1 cellular context compared by ENCODE assay signal in the genomic region with DNA sequence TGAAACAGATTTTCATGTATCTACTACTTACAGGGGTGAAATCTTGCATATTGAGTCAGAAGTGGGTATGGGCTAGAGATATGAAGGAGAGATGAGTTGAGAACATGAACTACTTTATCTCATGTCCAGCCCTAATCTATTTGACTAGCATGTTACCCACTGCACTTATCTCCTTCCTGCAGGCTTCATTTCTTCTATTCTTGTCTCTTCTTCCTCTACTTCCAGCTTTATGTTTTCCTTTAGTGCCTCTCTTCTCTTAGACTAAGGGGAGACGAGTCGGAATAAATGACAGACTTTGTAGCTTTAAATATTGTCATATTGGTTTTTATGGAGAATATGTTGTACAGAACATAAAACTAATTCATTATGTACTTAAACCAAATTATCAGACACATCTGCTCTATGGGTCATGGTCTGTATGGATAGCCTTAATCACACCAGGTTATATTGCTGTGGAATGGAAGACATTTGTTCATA.
TF ChIP-seq lines count a peak whose summit lies in the region.

No MANE protein-coding gene starts in this region.

TF ChIP-seq in K562, 482 proteins besides CTCF, POLR2A, EP300 and RAD21 (continued from another document and continues in another):
- TF ChIP-seq, protein P1, sequence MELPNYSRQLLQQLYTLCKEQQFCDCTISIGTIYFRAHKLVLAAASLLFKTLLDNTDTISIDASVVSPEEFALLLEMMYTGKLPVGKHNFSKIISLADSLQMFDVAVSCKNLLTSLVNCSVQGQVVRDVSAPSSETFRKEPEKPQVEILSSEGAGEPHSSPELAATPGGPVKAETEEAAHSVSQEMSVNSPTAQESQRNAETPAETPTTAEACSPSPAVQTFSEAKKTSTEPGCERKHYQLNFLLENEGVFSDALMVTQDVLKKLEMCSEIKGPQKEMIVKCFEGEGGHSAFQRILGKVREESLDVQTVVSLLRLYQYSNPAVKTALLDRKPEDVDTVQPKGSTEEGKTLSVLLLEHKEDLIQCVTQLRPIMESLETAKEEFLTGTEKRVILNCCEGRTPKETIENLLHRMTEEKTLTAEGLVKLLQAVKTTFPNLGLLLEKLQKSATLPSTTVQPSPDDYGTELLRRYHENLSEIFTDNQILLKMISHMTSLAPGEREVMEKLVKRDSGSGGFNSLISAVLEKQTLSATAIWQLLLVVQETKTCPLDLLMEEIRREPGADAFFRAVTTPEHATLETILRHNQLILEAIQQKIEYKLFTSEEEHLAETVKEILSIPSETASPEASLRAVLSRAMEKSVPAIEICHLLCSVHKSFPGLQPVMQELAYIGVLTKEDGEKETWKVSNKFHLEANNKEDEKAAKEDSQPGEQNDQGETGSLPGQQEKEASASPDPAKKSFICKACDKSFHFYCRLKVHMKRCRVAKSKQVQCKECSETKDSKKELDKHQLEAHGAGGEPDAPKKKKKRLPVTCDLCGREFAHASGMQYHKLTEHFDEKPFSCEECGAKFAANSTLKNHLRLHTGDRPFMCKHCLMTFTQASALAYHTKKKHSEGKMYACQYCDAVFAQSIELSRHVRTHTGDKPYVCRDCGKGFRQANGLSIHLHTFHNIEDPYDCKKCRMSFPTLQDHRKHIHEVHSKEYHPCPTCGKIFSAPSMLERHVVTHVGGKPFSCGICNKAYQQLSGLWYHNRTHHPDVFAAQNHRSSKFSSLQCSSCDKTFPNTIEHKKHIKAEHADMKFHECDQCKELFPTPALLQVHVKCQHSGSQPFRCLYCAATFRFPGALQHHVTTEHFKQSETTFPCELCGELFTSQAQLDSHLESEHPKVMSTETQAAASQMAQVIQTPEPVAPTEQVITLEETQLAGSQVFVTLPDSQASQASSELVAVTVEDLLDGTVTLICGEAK (IDR thresholded peaks at IDR 0.05) = no peak
- TF ChIP-seq, protein P1 (CRISPR knock-in tag; IDR thresholded peaks at IDR 0.05) = no peak
- no peak for TF ChIP-seq EGR1 (conservative IDR thresholded peaks at IDR 0.05)
- TF ChIP-seq, protein P2, sequence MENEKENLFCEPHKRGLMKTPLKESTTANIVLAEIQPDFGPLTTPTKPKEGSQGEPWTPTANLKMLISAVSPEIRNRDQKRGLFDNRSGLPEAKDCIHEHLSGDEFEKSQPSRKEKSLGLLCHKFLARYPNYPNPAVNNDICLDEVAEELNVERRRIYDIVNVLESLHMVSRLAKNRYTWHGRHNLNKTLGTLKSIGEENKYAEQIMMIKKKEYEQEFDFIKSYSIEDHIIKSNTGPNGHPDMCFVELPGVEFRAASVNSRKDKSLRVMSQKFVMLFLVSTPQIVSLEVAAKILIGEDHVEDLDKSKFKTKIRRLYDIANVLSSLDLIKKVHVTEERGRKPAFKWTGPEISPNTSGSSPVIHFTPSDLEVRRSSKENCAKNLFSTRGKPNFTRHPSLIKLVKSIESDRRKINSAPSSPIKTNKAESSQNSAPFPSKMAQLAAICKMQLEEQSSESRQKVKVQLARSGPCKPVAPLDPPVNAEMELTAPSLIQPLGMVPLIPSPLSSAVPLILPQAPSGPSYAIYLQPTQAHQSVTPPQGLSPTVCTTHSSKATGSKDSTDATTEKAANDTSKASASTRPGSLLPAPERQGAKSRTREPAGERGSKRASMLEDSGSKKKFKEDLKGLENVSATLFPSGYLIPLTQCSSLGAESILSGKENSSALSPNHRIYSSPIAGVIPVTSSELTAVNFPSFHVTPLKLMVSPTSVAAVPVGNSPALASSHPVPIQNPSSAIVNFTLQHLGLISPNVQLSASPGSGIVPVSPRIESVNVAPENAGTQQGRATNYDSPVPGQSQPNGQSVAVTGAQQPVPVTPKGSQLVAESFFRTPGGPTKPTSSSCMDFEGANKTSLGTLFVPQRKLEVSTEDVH (IDR thresholded peaks at IDR 0.05; ENCODE audit: low read depth, partially characterized antibody) = peak; percentile 45
- no peak for TF ChIP-seq EWSR1 (IDR thresholded peaks at IDR 0.05; ENCODE audit: borderline replicate concordance, low read depth, partially characterized antibody)
- TF ChIP-seq ZFP30 (CRISPR knock-in tag; IDR thresholded peaks at IDR 0.05; ENCODE audit: borderline replicate concordance) = no peak
- no peak for TF ChIP-seq HNRNPK (IDR thresholded peaks at IDR 0.05; ENCODE audit: low read depth, low read length, poor library complexity, severe bottlenecking)
- no peak for TF ChIP-seq ZNF561 (CRISPR knock-in tag; conservative IDR thresholded peaks at IDR 0.05)
- TF ChIP-seq, protein P3, sequence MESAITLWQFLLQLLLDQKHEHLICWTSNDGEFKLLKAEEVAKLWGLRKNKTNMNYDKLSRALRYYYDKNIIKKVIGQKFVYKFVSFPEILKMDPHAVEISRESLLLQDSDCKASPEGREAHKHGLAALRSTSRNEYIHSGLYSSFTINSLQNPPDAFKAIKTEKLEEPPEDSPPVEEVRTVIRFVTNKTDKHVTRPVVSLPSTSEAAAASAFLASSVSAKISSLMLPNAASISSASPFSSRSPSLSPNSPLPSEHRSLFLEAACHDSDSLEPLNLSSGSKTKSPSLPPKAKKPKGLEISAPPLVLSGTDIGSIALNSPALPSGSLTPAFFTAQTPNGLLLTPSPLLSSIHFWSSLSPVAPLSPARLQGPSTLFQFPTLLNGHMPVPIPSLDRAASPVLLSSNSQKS (CRISPR knock-in tag; IDR thresholded peaks at IDR 0.05) = 0 out of 2 replicates have a peak, but pooled peaks have one; percentile 23
- no peak for TF ChIP-seq ZFX (CRISPR knock-in tag; IDR thresholded peaks at IDR 0.05)
- peak; percentile 81; the same call in 1 of the 2 replicates for TF ChIP-seq CTBP1 (IDR thresholded peaks at IDR 0.05; ENCODE audit: borderline replicate concordance)
- TF ChIP-seq SMARCE1 (IDR thresholded peaks at IDR 0.05) = peak; percentile 99
- peak; percentile 47; the same call in 1 of the 2 replicates for TF ChIP-seq ERF (CRISPR knock-in tag; IDR thresholded peaks at IDR 0.05)
- no peak for TF ChIP-seq ZNF316 (IDR thresholded peaks at IDR 0.05)
- peak; percentile 69 to 80 for TF ChIP-seq NCOA2 (IDR thresholded peaks at IDR 0.05; ENCODE audit: partially characterized antibody in 2 of 2)
- TF ChIP-seq TCFL5 (CRISPR knock-in tag; conservative IDR thresholded peaks at IDR 0.05) = no peak
- TF ChIP-seq STAT5A (IDR thresholded peaks at IDR 0.05; ENCODE audit: borderline replicate concordance, low read length) = peak; percentile 91
- TF ChIP-seq, protein P4, sequence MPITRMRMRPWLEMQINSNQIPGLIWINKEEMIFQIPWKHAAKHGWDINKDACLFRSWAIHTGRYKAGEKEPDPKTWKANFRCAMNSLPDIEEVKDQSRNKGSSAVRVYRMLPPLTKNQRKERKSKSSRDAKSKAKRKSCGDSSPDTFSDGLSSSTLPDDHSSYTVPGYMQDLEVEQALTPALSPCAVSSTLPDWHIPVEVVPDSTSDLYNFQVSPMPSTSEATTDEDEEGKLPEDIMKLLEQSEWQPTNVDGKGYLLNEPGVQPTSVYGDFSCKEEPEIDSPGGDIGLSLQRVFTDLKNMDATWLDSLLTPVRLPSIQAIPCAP (CRISPR knock-in tag; IDR thresholded peaks at IDR 0.05; ENCODE audit: borderline replicate concordance) = no peak
- TF ChIP-seq, protein P5, sequence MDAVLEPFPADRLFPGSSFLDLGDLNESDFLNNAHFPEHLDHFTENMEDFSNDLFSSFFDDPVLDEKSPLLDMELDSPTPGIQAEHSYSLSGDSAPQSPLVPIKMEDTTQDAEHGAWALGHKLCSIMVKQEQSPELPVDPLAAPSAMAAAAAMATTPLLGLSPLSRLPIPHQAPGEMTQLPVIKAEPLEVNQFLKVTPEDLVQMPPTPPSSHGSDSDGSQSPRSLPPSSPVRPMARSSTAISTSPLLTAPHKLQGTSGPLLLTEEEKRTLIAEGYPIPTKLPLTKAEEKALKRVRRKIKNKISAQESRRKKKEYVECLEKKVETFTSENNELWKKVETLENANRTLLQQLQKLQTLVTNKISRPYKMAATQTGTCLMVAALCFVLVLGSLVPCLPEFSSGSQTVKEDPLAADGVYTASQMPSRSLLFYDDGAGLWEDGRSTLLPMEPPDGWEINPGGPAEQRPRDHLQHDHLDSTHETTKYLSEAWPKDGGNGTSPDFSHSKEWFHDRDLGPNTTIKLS (IDR thresholded peaks at IDR 0.05; ENCODE audit: borderline replicate concordance, low read depth) = no peak
- peak in 1 of 2 experiments; percentile 73; a peak in 2 of 4 replicates for TF ChIP-seq FOXA3 (CRISPR knock-in tag; conservative IDR thresholded peaks at IDR 0.05 in 1 of 2, IDR thresholded peaks at IDR 0.05 in 1 of 2)
- TF ChIP-seq TBL1XR1 (IDR thresholded peaks at IDR 0.05; ENCODE audit: low read length in 2 of 2) = peak in 1 of 2 experiments; percentile 96; a peak in 2 of 4 replicates
- peak; percentile 95 for TF ChIP-seq FOXM1 (IDR thresholded peaks at IDR 0.05; ENCODE audit: low read depth)
- no peak for TF ChIP-seq FOXM1 (CRISPR knock-in tag; IDR thresholded peaks at IDR 0.05; ENCODE audit: low read depth)
- TF ChIP-seq NFIC (IDR thresholded peaks at IDR 0.05) = peak; percentile 92
- TF ChIP-seq SMAD2 (IDR thresholded peaks at IDR 0.05; ENCODE audit: low read depth, low read length) = no peak
- TF ChIP-seq ADNP (tag; IDR thresholded peaks at IDR 0.05) = peak; percentile 56; the same call in 1 of the 2 replicates
- TF ChIP-seq ELF4 (CRISPR knock-in tag; IDR thresholded peaks at IDR 0.05) = peak; percentile 97
- no peak for TF ChIP-seq YY1 (IDR thresholded peaks at IDR 0.05; ENCODE audit: borderline replicate concordance in 1 of 3, control insufficient read depth in 1 of 3, extremely low read depth in 1 of 3, insufficient read depth in 3 of 3, insufficient read length in 1 of 3, insufficient replicate concordance in 2 of 3, low read depth in 1 of 3, low read length in 2 of 3)
- TF ChIP-seq, protein P6, sequence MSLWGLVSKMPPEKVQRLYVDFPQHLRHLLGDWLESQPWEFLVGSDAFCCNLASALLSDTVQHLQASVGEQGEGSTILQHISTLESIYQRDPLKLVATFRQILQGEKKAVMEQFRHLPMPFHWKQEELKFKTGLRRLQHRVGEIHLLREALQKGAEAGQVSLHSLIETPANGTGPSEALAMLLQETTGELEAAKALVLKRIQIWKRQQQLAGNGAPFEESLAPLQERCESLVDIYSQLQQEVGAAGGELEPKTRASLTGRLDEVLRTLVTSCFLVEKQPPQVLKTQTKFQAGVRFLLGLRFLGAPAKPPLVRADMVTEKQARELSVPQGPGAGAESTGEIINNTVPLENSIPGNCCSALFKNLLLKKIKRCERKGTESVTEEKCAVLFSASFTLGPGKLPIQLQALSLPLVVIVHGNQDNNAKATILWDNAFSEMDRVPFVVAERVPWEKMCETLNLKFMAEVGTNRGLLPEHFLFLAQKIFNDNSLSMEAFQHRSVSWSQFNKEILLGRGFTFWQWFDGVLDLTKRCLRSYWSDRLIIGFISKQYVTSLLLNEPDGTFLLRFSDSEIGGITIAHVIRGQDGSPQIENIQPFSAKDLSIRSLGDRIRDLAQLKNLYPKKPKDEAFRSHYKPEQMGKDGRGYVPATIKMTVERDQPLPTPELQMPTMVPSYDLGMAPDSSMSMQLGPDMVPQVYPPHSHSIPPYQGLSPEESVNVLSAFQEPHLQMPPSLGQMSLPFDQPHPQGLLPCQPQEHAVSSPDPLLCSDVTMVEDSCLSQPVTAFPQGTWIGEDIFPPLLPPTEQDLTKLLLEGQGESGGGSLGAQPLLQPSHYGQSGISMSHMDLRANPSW (CRISPR knock-in tag; IDR thresholded peaks at IDR 0.05) = no peak
- TF ChIP-seq, protein P7, sequence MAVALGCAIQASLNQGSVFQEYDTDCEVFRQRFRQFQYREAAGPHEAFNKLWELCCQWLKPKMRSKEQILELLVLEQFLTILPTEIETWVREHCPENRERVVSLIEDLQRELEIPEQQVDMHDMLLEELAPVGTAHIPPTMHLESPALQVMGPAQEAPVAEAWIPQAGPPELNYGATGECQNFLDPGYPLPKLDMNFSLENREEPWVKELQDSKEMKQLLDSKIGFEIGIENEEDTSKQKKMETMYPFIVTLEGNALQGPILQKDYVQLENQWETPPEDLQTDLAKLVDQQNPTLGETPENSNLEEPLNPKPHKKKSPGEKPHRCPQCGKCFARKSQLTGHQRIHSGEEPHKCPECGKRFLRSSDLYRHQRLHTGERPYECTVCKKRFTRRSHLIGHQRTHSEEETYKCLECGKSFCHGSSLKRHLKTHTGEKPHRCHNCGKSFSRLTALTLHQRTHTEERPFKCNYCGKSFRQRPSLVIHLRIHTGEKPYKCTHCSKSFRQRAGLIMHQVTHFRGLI (CRISPR knock-in tag; IDR thresholded peaks at IDR 0.05) = peak; percentile 75
- peak; percentile 77; the same call in 1 of the 2 replicates for TF ChIP-seq RNF2 (IDR thresholded peaks at IDR 0.05)
- no peak for TF ChIP-seq XRCC4 (IDR thresholded peaks at IDR 0.05; ENCODE audit: extremely low read depth, insufficient read depth, insufficient read length)
- no peak for TF ChIP-seq HSF4 (CRISPR knock-in tag; IDR thresholded peaks at IDR 0.05; ENCODE audit: borderline replicate concordance)
- peak; percentile 88 for TF ChIP-seq ZNF589 (CRISPR knock-in tag; IDR thresholded peaks at IDR 0.05; ENCODE audit: low read depth)
- TF ChIP-seq U2AF2 (optimal IDR thresholded peaks at IDR 0.05; ENCODE audit: low read depth, low read length) = no peak
- TF ChIP-seq TRIM24 (IDR thresholded peaks at IDR 0.05) = peak; percentile 89 to 94
